8 cellular contexts compared by ENCODE assay signal in the genomic region with DNA sequence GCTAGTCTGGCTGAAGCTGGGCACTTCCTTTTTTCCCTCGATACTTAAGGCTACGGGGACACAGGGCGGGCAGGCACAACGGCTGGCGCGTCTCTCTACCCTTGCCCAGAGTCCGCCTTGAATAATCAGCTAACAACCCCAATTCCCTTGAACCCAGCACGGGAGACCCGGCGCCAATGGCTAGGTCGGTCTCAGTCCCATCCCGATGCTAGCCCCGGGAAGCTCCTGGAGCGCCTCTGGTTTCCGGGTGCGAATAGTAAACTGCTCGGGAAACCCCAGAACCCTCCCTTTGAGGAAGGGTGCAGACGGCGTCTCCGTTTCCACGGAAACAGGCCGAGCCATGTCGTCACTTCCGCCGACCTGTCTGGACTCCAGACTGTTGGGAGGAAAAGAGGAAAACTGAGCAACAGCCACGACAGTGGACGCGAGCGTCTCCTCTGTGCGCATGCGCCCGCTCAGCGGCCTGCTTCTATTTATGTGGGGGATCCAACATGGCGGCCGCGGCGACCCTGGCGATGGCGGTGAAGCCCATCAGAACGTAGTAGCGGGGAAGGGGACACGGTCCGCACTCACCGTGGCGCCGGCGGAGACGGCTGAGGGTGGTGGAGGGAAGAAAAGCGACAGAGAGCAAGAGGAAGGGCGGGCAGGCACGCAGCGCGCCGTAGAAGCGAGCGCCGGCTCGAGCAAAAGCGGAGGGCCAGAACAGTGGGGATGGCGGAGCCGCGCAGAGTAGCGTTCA. TPM values are rescaled to one million over a fixed set of nuclear protein-coding genes. Genes with fewer than 3 reads are reported as not detected.
DNase-seq lines count a peak whose midpoint lies in the region; TF ChIP-seq lines count a peak whose summit lies in the region.

UBN2 (plus strand) TSS at position 464 of the 739 bp plus-strand sequence; CDS start at position 712, 248 bp downstream.

- H3K4me1 ChIP-seq in suprapubic skin, result peaks cover 20% of the 10 kb centered on the region

- H3K36me3 ChIP-seq in SK-N-MC (ENCODE audit: insufficient read depth, low read length) (no peaks in the 10 kb centered on the region), suprapubic skin (no peaks in the 10 kb centered on the region)

- H3K27ac ChIP-seq in SK-N-MC (no peak within 1 kb of the TSS), suprapubic skin (peak within 1 kb of the TSS; percentile 97)

- peak within 1 kb of the TSS; percentile 94 for H3K27ac Mint-ChIP-seq in HFFc6
- H3K27ac Mint-ChIP-seq in activated naive CD4-positive, alpha-beta T cell treated with anti-CD3 and anti-CD28 coated beads, Interleukin-2, amount 10 ng/mL, durations not matched to agents 7 days and 5 days, result peak within 1 kb of the TSS; percentile 94

- peak within 1 kb of the TSS; percentile 99 for H3K4me3 Mint-ChIP-seq in HFFc6
- peak within 1 kb of the TSS; percentile 98 for H3K4me3 Mint-ChIP-seq in activated naive CD4-positive, alpha-beta T cell treated with anti-CD3 and anti-CD28 coated beads, Interleukin-2, amount 10 ng/mL, durations not matched to agents 7 days and 5 days

- CTCF ChIA-PET in activated naive CD4-positive, alpha-beta T cell treated with anti-CD3 and anti-CD28 coated beads, Interleukin-2, amount 10 ng/mL, durations not matched to agents 7 days and 5 days (lab: Charles Lee), result interaction anchor here (1.2 kb wide), 1 partner anchor 108 kb away, joined by 3 read pairs; no protein-coding TSS in a partner anchor

- H3K9ac ChIP-seq in SK-N-MC (ENCODE audit: insufficient read length), result peak within 1 kb of the TSS; percentile 88

- H3K27me3 Mint-ChIP-seq in HFFc6 (ENCODE audit: insufficient read depth), result peaks cover 1% of the 10 kb centered on the region; the same call in 1 of the 2 replicates
- peaks cover 21% of the 10 kb centered on the region for H3K27me3 Mint-ChIP-seq in activated naive CD4-positive, alpha-beta T cell treated with anti-CD3 and anti-CD28 coated beads, Interleukin-2, amount 10 ng/mL, durations not matched to agents 7 days and 5 days

- peaks cover 5% of the 10 kb centered on the region for H3K36me3 Mint-ChIP-seq in HFFc6 (ENCODE audit: low read depth)
- peaks cover 6% of the 10 kb centered on the region for H3K36me3 Mint-ChIP-seq in activated naive CD4-positive, alpha-beta T cell treated with anti-CD3 and anti-CD28 coated beads, Interleukin-2, amount 10 ng/mL, durations not matched to agents 7 days and 5 days

- peak; percentile 89 for DNase-seq in GM04503 (ENCODE audit: low read depth)
- peak; percentile 98 for DNase-seq in HFFc6
- DNase-seq in NB4 (ENCODE audit: low read depth), result peak; percentile 100
- DNase-seq in SK-N-MC (ENCODE audit: low read depth, low spot score), result peak; percentile 83
- DNase-seq in activated naive CD4-positive, alpha-beta T cell treated with anti-CD3 and anti-CD28 coated beads, Interleukin-2, amount 10 ng/mL, durations not matched to agents 7 days and 5 days, result peak; percentile 93
- peak; percentile 97 for DNase-seq in globus pallidus (ENCODE audit: low spot score)
- DNase-seq in nucleus accumbens (lab: John Stamatoyannopoulos, UW), result peak; percentile 74 to 98 (median 94)
- DNase-seq in suprapubic skin (ENCODE audit: low spot score in 2 of 2), result peak; percentile 97

- H3K4me3 ChIP-seq in NB4 (ENCODE audit: low read depth, low read length) (peak within 1 kb of the TSS; percentile 82), SK-N-MC (peak within 1 kb of the TSS; percentile 100), suprapubic skin (peak within 1 kb of the TSS; percentile 99)

- TF ChIP-seq CTCF in HFFc6 (IDR thresholded peaks at IDR 0.05), result no peak
- no peak for TF ChIP-seq CTCF in NB4 (IDR thresholded peaks at IDR 0.05; ENCODE audit: low read depth, low read length)
- TF ChIP-seq CTCF in suprapubic skin (IDR thresholded peaks at IDR 0.05), result no peak

- WGBS in suprapubic skin, result under 1% methylated on average over 57 of the region's 63 CpGs

- no peaks in the 10 kb centered on the region for H3K9me3 ChIP-seq in SK-N-MC (ENCODE audit: low read depth, low read length)
- H3K9me3 ChIP-seq in suprapubic skin, result no peaks in the 10 kb centered on the region

- H3K27me3 ChIP-seq in suprapubic skin, result no peaks in the 10 kb centered on the region

- no peaks in the 10 kb centered on the region for H3K9me3 Mint-ChIP-seq in HFFc6
- H3K9me3 Mint-ChIP-seq in activated naive CD4-positive, alpha-beta T cell treated with anti-CD3 and anti-CD28 coated beads, Interleukin-2, amount 10 ng/mL, durations not matched to agents 7 days and 5 days, result no peaks in the 10 kb centered on the region

- peaks cover 37% of the 10 kb centered on the region for H3K4me1 Mint-ChIP-seq in HFFc6 (ENCODE audit: low read depth)
- peaks cover 25% of the 10 kb centered on the region for H3K4me1 Mint-ChIP-seq in activated naive CD4-positive, alpha-beta T cell treated with anti-CD3 and anti-CD28 coated beads, Interleukin-2, amount 10 ng/mL, durations not matched to agents 7 days and 5 days

- TF ChIP-seq POLR2A in NB4 (IDR thresholded peaks at IDR 0.05; ENCODE audit: extremely low read depth, insufficient read length), result peak; percentile 78
- no peak for TF ChIP-seq POLR2A in suprapubic skin (IDR thresholded peaks at IDR 0.05)

- no peak for TF ChIP-seq EP300 in suprapubic skin (IDR thresholded peaks at IDR 0.05)

RNA-seq across cellular contexts. Expression of gene UBN2, which starts in this region (rescaled TPM):
- total RNA-seq in HFFc6 (2021; fragmentation: NEBNext Ultra II Directional; extraction: Animal tissue kit (Norgen Biotek cat#: 25700)), result 10 to 100 TPM in 1 of 6 experiments, 1 to 10 TPM in 5; 7.7 to 10.1 (median 9.3) TPM
- total RNA-seq in suprapubic skin, result 10 to 100 TPM; 22.4 to 60.3 (median 29.2) TPM
